ENCODE assay signal across 8 cellular contexts in genomic region chr10:103278862-103279298, GRCh38. TPM values are rescaled to one million over a fixed set of nuclear protein-coding genes. Genes with fewer than 3 reads are reported as not detected.
DNase-seq lines count a peak whose midpoint lies in the region; ATAC-seq and TF ChIP-seq lines count a peak whose summit lies in the region.

No MANE protein-coding gene starts in this region.

- peak; percentile 24 for DNase-seq in NCI-H1105 treated with DMSO at 0.1 percent for 48 hours (lab: John Stamatoyannopoulos, UW)
- no peak for DNase-seq in NCI-H1105 (lab: John Stamatoyannopoulos, UW)
- DNase-seq in RWPE1 (ENCODE audit: low spot score): peak; percentile 48
- peak; percentile 31 for DNase-seq in astrocyte of the cerebellum (ENCODE audit: low read depth)
- DNase-seq in left lobe of liver (ENCODE audit: low spot score): no peak
- peak; percentile 36 for DNase-seq in transverse colon
- DNase-seq in cerebellum (ENCODE audit: low spot score): no peak

- no peaks in the 10 kb centered on the region for H3K9me3 ChIP-seq in transverse colon

- in situ Hi-C loops in astrocyte of the cerebellum (cut with HindIII; ENCODE audit: low sequenced_read_pairs): no loop called here
- in situ Hi-C loops in transverse colon (cut with MboI; ENCODE audit: low pct_ligation_motif_present in 1 of 4, low pct_unique_long_range_greater_than_20kb in 1 of 4, low sequenced_read_pairs in 3 of 4): no loop called here

- H3K27ac ChIP-seq in RWPE1: no peak overlapping the region
- no peak overlapping the region for H3K27ac ChIP-seq in transverse colon

- intact Hi-C loops in transverse colon (cut with DNase I; ENCODE audit: low total_unique reads): no loop called here

- ATAC-seq in left lobe of liver (peak; percentile 59), HG02610 (IDR thresholded peaks at IDR 0.05; ENCODE audit: unreplicated experiment) (no peak)

- no peak for TF ChIP-seq POLR2A in transverse colon (IDR thresholded peaks at IDR 0.05)

- POLR2A ChIA-PET in RWPE1 (lab: Yijun Ruan, JAX; ENCODE audit: low non-redundant PET): interaction anchor here (0.6 kb wide), 1 partner anchor 570 kb away, joined by 3 read pairs; no protein-coding TSS in a partner anchor

- 9% methylated on average over 11 of the region's 11 CpGs; no CpG with 5 or more reads in 1 of the 2 donors for WGBS in transverse colon (ENCODE audit: low coverage in 1 of 2), 2 donors

- H3K4me1 ChIP-seq in transverse colon: peaks cover 0 to 16% (median 12%) of the 10 kb centered on the region in 4 donors

- H3K27me3 ChIP-seq in transverse colon: peaks cover 84% of the 10 kb centered on the region

- no peak for TF ChIP-seq CTCF in RWPE1 (conservative IDR thresholded peaks at IDR 0.05; ENCODE audit: low read depth)
- TF ChIP-seq CTCF in astrocyte of the cerebellum (IDR thresholded peaks at IDR 0.05; ENCODE audit: low read depth, low read length, missing control alignments): no peak
- TF ChIP-seq CTCF in transverse colon (IDR thresholded peaks at IDR 0.05): no peak

- no peaks in the 10 kb centered on the region for H3K36me3 ChIP-seq in transverse colon

- CTCF ChIA-PET in RWPE1 (lab: Yijun Ruan, JAX): interaction anchor here (0.6 to 1.0 kb wide), 4 partner anchors 10 to 373 kb away, joined by 3 to 5 read pairs (median 4); partner anchors contain the start of gene CNNM2

- TF ChIP-seq EP300 in transverse colon (IDR thresholded peaks at IDR 0.05; ENCODE audit: low read depth): no peak

- H3K4me3 ChIP-seq in astrocyte of the cerebellum (ENCODE audit: low read depth, low read length) (no peak overlapping the region), transverse colon (no peak overlapping the region)

RNA-seq across cellular contexts. Expression of gene INA, which starts 1.9 kb away (rescaled TPM):
- total RNA-seq in left lobe of liver: not detected
- 1 to 10 TPM in 1 of 4 donors, under 1 TPM in 3; 0.60 to 1.1 (median 0.95) TPM for total RNA-seq in transverse colon
- 160 TPM for total RNA-seq in cerebellum

RNA-seq across cellular contexts. Expression of gene RPEL1, which starts 33.2 kb away (rescaled TPM):
- total RNA-seq in left lobe of liver (not detected), transverse colon (not detected), cerebellum (not detected)

Comparison
In these comparisons a context has a peak if more than half of its experiments do, and no peak if none do; other contexts are left out.
1. DNase-seq: peak in NCI-H1105 treated with DMSO at 0.1 percent for 48 hours (single experiment), RWPE1 (single experiment), astrocyte of the cerebellum (single experiment) and transverse colon (single experiment); none in NCI-H1105 (single experiment), left lobe of liver (single experiment) and cerebellum (single experiment).
2. RNA of gene INA, which starts 1.9 kb away (total RNA-seq): 160 TPM in cerebellum (single experiment); 0.60 to 1.1 TPM in transverse colon and not detected in left lobe of liver (single experiment); every median in the first group is over 10 times any median in the second.